In genomic region chr17:58387834-58388233, GRCh38 we compare ENCODE assay signal across 16 cellular contexts. TPM values are rescaled to one million over a fixed set of nuclear protein-coding genes. Genes with fewer than 3 reads are reported as not detected.
A peak's percentile ranks its signal among the peaks of the same experiment; 100 is the strongest.
DNase-seq lines count a peak whose midpoint lies in the region; ATAC-seq and TF ChIP-seq lines count a peak whose summit lies in the region.
"Had no signal": no experiment of that assay in that cellular context is flagged by ENCODE, and none has a peak within 500 bp of the region (broad histone marks: within the 10 kb centered on the region; RNA-seq: fewer than 3 reads in every experiment).

No MANE protein-coding gene starts in this region.

- peak overlapping the region; percentile 72 for H3K27ac ChIP-seq in HEK293 (ENCODE audit: extremely low read depth, low read depth, low read length)
- H3K27ac ChIP-seq in neuronal stem cell (replicated peaks; ENCODE audit: low read length), result no peak overlapping the region
- H3K27ac ChIP-seq: cardiac muscle cell had no signal

- no peak for DNase-seq in activated T-cell treated with anti-CD3 and anti-CD28 coated beads, Interleukin-2, amount 50 U/mL, for 4 hours
- no peak for DNase-seq in activated T-cell treated with anti-CD3 and anti-CD28 coated beads for 4 hours
- peak; percentile 45 for DNase-seq in stimulated activated CD8-positive, alpha-beta memory T cell treated with anti-CD3 and anti-CD28 coated beads, Interleukin-4, amount 100 ng/mL, for 48 hours
- no peak for DNase-seq in MCF 10A (ENCODE audit: unreplicated experiment)
- DNase-seq in neuronal stem cell (ENCODE audit: low spot score), result no peak
- DNase-seq: effector CD8-positive, alpha-beta T cell; HFFc6; kidney glomerular epithelial cell; NCI-H1694 treated with DMSO at 0.1 percent for 48 hours; stimulated activated CD4-positive, alpha-beta T cell treated with anti-CD3 and anti-CD28 coated beads, Interleukin-4, amount 100 ng/mL, for 4 hours had no signal

- no peak overlapping the region for H2AK5ac ChIP-seq in neuronal stem cell (ENCODE audit: low read depth, low read length)

- TF ChIP-seq CTCF in HEK293 (tag by site-specific recombination; IDR thresholded peaks at IDR 0.05) (no peak), MCF 10A (IDR thresholded peaks at IDR 0.05; ENCODE audit: unreplicated experiment) (no peak)

- H3K18ac ChIP-seq in neuronal stem cell (ENCODE audit: low read length), result no peak overlapping the region

- peaks cover 12% of the 10 kb centered on the region for H3K4me1 Mint-ChIP-seq in activated T-cell treated with anti-CD3 and anti-CD28 coated beads, Interleukin-2, amount 50 U/mL, for 4 hours (ENCODE audit: low read depth)
- H3K4me1 Mint-ChIP-seq in activated T-helper 17 cell treated with anti-CD3 and anti-CD28 coated beads, Interleukin-2, amount 50 U/mL, for 72 hours, result no peaks in the 10 kb centered on the region
- H3K4me1 Mint-ChIP-seq in MCF 10A (ENCODE audit: insufficient read depth, unreplicated experiment), result peaks cover 30% of the 10 kb centered on the region

- peaks cover 51% of the 10 kb centered on the region for H3K4me1 ChIP-seq in HEK293 (ENCODE audit: control insufficient read depth, insufficient read depth, low read length)
- peaks cover 4 to 5% of the 10 kb centered on the region in 2 donors for H3K4me1 ChIP-seq in neuronal stem cell (ENCODE audit: control insufficient read depth in 2 of 2, insufficient read depth in 1 of 2, low read depth in 1 of 2, low read length in 2 of 2)

- H4K8ac ChIP-seq in neuronal stem cell (ENCODE audit: low read depth, low read length), result no peak overlapping the region

- intact Hi-C loops in MCF 10A (cut with micrococcal nuclease), result no loop called here

- no peaks in the 10 kb centered on the region for H3K9me3 Mint-ChIP-seq in activated T-cell treated with anti-CD3 and anti-CD28 coated beads, Interleukin-2, amount 50 U/mL, for 4 hours
- H3K9me3 Mint-ChIP-seq in activated T-helper 17 cell treated with anti-CD3 and anti-CD28 coated beads, Interleukin-2, amount 50 U/mL, for 72 hours, result no peaks in the 10 kb centered on the region
- H3K9me3 Mint-ChIP-seq in MCF 10A (ENCODE audit: unreplicated experiment), result no peaks in the 10 kb centered on the region
- H3K9me3 Mint-ChIP-seq: HFFc6 had no signal

- BruUV-seq in MCF 10A (replicated peaks; lab: Mats Ljungman, UMichigan), result no TSS peak

- peaks cover 0 to 3% (median 0%) of the 10 kb centered on the region in 3 experiments for H3K27me3 ChIP-seq in neuronal stem cell (ENCODE audit: control insufficient read depth in 3 of 3, insufficient read depth in 3 of 3, low read depth in 1 of 3, low read length in 3 of 3)
- H3K27me3 ChIP-seq: cardiac muscle cell had no signal

- H4K91ac ChIP-seq in neuronal stem cell (ENCODE audit: low read depth, low read length, poor library complexity), result no peak overlapping the region

- no peaks in the 10 kb centered on the region for H3K27me3 Mint-ChIP-seq in activated T-cell treated with anti-CD3 and anti-CD28 coated beads, Interleukin-2, amount 50 U/mL, for 4 hours (ENCODE audit: low read depth)
- H3K27me3 Mint-ChIP-seq in activated T-helper 17 cell treated with anti-CD3 and anti-CD28 coated beads, Interleukin-2, amount 50 U/mL, for 72 hours, result no peaks in the 10 kb centered on the region
- H3K27me3 Mint-ChIP-seq in MCF 10A (ENCODE audit: insufficient read depth, unreplicated experiment), result no peaks in the 10 kb centered on the region
- H3K27me3 Mint-ChIP-seq: activated naive CD8-positive, alpha-beta T cell had no signal

- H3K4me3 Mint-ChIP-seq in activated T-cell treated with anti-CD3 and anti-CD28 coated beads, Interleukin-2, amount 50 U/mL, for 4 hours, result no peak overlapping the region
- H3K4me3 Mint-ChIP-seq in activated T-helper 17 cell treated with anti-CD3 and anti-CD28 coated beads, Interleukin-2, amount 50 U/mL, for 72 hours, result no peak overlapping the region
- no peak overlapping the region for H3K4me3 Mint-ChIP-seq in MCF 10A (ENCODE audit: unreplicated experiment)
- H3K4me3 Mint-ChIP-seq: activated naive CD8-positive, alpha-beta T cell; HFFc6 had no signal

- H2BK12ac ChIP-seq in neuronal stem cell (ENCODE audit: low read length), result no peak overlapping the region

- WGBS in neuronal stem cell (ENCODE audit: extremely low coverage in 2 of 2, insufficient read length in 2 of 2, insufficient replicate concordance in 1 of 2), 2 donors, result no CpG with 5 or more reads among the region's 1 CpG

- no peak overlapping the region for H3K27ac Mint-ChIP-seq in activated T-helper 17 cell treated with anti-CD3 and anti-CD28 coated beads, Interleukin-2, amount 50 U/mL, for 72 hours
- no peak overlapping the region for H3K27ac Mint-ChIP-seq in MCF 10A (ENCODE audit: low read depth, unreplicated experiment)
- H3K27ac Mint-ChIP-seq: activated naive CD8-positive, alpha-beta T cell; HFFc6 had no signal

- no peak overlapping the region for H3K23ac ChIP-seq in neuronal stem cell (ENCODE audit: low read depth, low read length, poor library complexity)

- POLR2A ChIA-PET in HEK293 (lab: Yijun Ruan, JAX), result no interaction called here
- POLR2A ChIA-PET in MCF 10A (lab: Yijun Ruan, JAX), result interaction anchor here (1.0 to 2.5 kb wide), 4 partner anchors 13 to 23 kb away, joined by 3 to 12 read pairs (median 6); no protein-coding TSS in a partner anchor

- peaks cover 3% of the 10 kb centered on the region for H3K36me3 Mint-ChIP-seq in activated T-cell treated with anti-CD3 and anti-CD28 coated beads, Interleukin-2, amount 50 U/mL, for 4 hours (ENCODE audit: insufficient read depth)
- no peaks in the 10 kb centered on the region for H3K36me3 Mint-ChIP-seq in activated T-helper 17 cell treated with anti-CD3 and anti-CD28 coated beads, Interleukin-2, amount 50 U/mL, for 72 hours (ENCODE audit: low read depth)
- H3K36me3 Mint-ChIP-seq in MCF 10A (ENCODE audit: insufficient read depth, unreplicated experiment), result peaks cover 4% of the 10 kb centered on the region

- CTCF ChIA-PET in HEK293 (lab: Yijun Ruan, JAX) (interaction anchor here (1.1 kb wide), 1 partner anchor 28 kb away, joined by 3 read pairs; no protein-coding TSS in a partner anchor), MCF 10A (lab: Yijun Ruan, JAX) (no interaction called here)

- H3K9ac ChIP-seq in neuronal stem cell (ENCODE audit: low read depth, low read length, poor library complexity), result no peak overlapping the region

- H2BK5ac ChIP-seq in neuronal stem cell (ENCODE audit: low read length), result no peak overlapping the region

- no peak overlapping the region for H3K14ac ChIP-seq in neuronal stem cell (ENCODE audit: low read length)

- ATAC-seq in activated T-cell treated with anti-CD3 and anti-CD28 coated beads, Interleukin-2, amount 50 U/mL, for 4 hours, result peak; percentile 70 to 77
- ATAC-seq in activated T-helper 17 cell treated with anti-CD3 and anti-CD28 coated beads, Interleukin-2, amount 50 U/mL, for 72 hours (replicated peaks), result peak; percentile 93
- no peak for ATAC-seq in GM19467 (IDR thresholded peaks at IDR 0.05; ENCODE audit: unreplicated experiment)

- H2BK120ac ChIP-seq in neuronal stem cell (ENCODE audit: low read depth, low read length), result no peak overlapping the region

- H3K4me2 ChIP-seq in neuronal stem cell (ENCODE audit: insufficient read depth, low read length, poor library complexity, severe bottlenecking), result no peak overlapping the region

- H2AFZ ChIP-seq in neuronal stem cell (ENCODE audit: low read length), result no peak overlapping the region

- H3K36me3 ChIP-seq in HEK293 (ENCODE audit: control insufficient read depth in 2 of 2, insufficient read depth in 1 of 2, low read length in 2 of 2) (no peaks in the 10 kb centered on the region), neuronal stem cell (replicated peaks in 1 of 2; ENCODE audit: control insufficient read depth in 2 of 2, insufficient read depth in 2 of 2, low read length in 2 of 2) (no peaks in the 10 kb centered on the region)
- H3K36me3 ChIP-seq: cardiac muscle cell had no signal

- no peak overlapping the region for H2BK15ac ChIP-seq in neuronal stem cell (ENCODE audit: low read length)

- H3K4me3 ChIP-seq in HEK293 (ENCODE audit: low read depth, low read length) (no peak overlapping the region), neuronal stem cell (ENCODE audit: low read length in 2 of 2) (no peak overlapping the region)
- H3K4me3 ChIP-seq: cardiac muscle cell had no signal

- no peaks in the 10 kb centered on the region for H3K79me1 ChIP-seq in neuronal stem cell (ENCODE audit: low read depth, low read length)

- no peak overlapping the region for H3K4ac ChIP-seq in neuronal stem cell (ENCODE audit: low read length)

- H3K9me3 ChIP-seq in HEK293 (ENCODE audit: control insufficient read depth, insufficient read depth, low read depth, low read length) (no peaks in the 10 kb centered on the region), neuronal stem cell (replicated peaks in 1 of 2; ENCODE audit: control insufficient read depth in 2 of 2, insufficient read depth in 1 of 2, low read depth in 1 of 2, low read length in 2 of 2) (peaks cover 0 to 2% of the 10 kb centered on the region in 2 donors)

TF ChIP-seq in HEK293, 187 proteins besides CTCF, POLR2A, EP300 and RAD21 (continues in another document):
- TF ChIP-seq SP3 (tag by site-specific recombination; IDR thresholded peaks at IDR 0.05), result peak; percentile 41; the same call in 1 of the 2 replicates
- TF ChIP-seq ZNF341 (tag by site-specific recombination; IDR thresholded peaks at IDR 0.05; ENCODE audit: low read depth), result peak; percentile 90
- no peak for TF ChIP-seq ZNF571 (tag by site-specific recombination; IDR thresholded peaks at IDR 0.05)

RNA-seq across cellular contexts. Expression of gene RNF43, which starts 29.5 kb away (rescaled TPM):
- total RNA-seq in activated T-cell treated with anti-CD3 and anti-CD28 coated beads, Interleukin-2, amount 50 U/mL, for 4 hours, result under 1 TPM; 0.43 to 0.92 (median 0.73) TPM
- total RNA-seq in activated T-helper 17 cell treated with anti-CD3 and anti-CD28 coated beads, Interleukin-2, amount 50 U/mL, for 72 hours, result under 1 TPM; 0.71 to 0.85 TPM
- 6.7 and 7.9 TPM in 2 replicates for total RNA-seq in MCF 10A (2022)
- 0.11 TPM for polyA plus RNA-seq in neuronal stem cell (2013, experiment 1 of 2)
- 0.18 TPM for polyA plus RNA-seq in neuronal stem cell (2013, experiment 2 of 2)
- total RNA-seq: HFFc6, NCI-H460 had no signal

RNA-seq across cellular contexts. Expression of gene SUPT4H1, which starts 35.8 kb away (rescaled TPM):
- total RNA-seq in activated T-cell treated with anti-CD3 and anti-CD28 coated beads, Interleukin-2, amount 50 U/mL, for 4 hours, result 100 to 1,000 TPM; 144 to 154 (median 152) TPM
- total RNA-seq in activated T-helper 17 cell treated with anti-CD3 and anti-CD28 coated beads, Interleukin-2, amount 50 U/mL, for 72 hours, result 100 to 1,000 TPM; 117 to 147 TPM
- total RNA-seq in MCF 10A (2022), result 63.4 and 90.8 TPM in 2 replicates
- polyA plus RNA-seq in neuronal stem cell (2013, experiment 1 of 2), result 75.6 TPM
- polyA plus RNA-seq in neuronal stem cell (2013, experiment 2 of 2), result 76.4 TPM

RNA-seq across cellular contexts. Expression of gene TSPOAP1, which starts 59.2 kb away (rescaled TPM):
- 10 to 100 TPM; 38.6 to 49.6 (median 43.2) TPM for total RNA-seq in activated T-cell treated with anti-CD3 and anti-CD28 coated beads, Interleukin-2, amount 50 U/mL, for 4 hours
- 100 to 1,000 TPM in 1 of 2 donors, 10 to 100 TPM in 1; 97.2 to 107 TPM for total RNA-seq in activated T-helper 17 cell treated with anti-CD3 and anti-CD28 coated beads, Interleukin-2, amount 50 U/mL, for 72 hours
- total RNA-seq in MCF 10A (2022), result not detected in 2 replicates
- polyA plus RNA-seq in neuronal stem cell (2013, experiment 1 of 2), result 26.2 TPM
- 25.2 TPM for polyA plus RNA-seq in neuronal stem cell (2013, experiment 2 of 2)
- total RNA-seq: NCI-H460 had no signal

Comparison
In these comparisons a context has a peak if more than half of its experiments do, and no peak if none do; other contexts are left out.
1. RNA of gene TSPOAP1, which starts 59.2 kb away (total RNA-seq): 97.2 to 107 TPM in activated T-helper 17 cell treated with anti-CD3 and anti-CD28 coated beads, Interleukin-2, amount 50 U/mL, for 72 hours and 38.6 to 49.6 TPM in activated T-cell treated with anti-CD3 and anti-CD28 coated beads, Interleukin-2, amount 50 U/mL, for 4 hours; not detected in MCF 10A; every median in the first group is over 10 times any median in the second.